20 cellular contexts compared by ENCODE assay signal in the genomic region with DNA sequence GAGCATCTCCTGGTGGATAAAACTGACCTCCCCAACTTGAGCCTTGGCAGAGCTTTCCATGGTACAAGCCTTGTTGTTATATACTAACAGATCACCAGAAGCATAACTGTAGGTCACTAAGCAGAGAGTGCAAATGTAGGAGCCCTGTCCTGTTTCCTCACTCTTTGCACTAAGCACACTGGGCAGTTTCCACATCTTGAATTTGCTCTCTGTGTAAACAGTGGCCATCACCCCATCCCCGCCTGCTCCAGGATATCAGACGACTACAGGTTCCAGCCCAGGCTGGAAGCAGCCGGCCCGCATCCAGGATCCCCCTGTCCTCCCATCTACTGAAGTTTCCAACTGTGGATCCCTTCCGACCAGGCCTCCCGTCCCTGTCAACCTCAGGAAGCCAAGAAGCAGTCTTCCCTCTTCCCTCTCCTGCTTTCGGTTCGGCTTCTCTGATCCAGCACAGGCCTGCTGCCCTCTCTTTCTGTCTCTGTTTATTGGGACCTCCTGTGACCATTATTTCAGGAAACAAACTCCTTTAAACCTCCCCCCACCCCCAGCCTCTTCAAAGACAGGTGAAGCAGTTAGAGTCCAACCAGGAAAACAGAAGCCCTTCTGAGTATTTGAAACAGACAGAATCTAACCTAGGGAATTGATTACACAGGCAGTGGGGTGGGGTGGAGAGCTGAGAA. TPM values are rescaled to one million over a fixed set of nuclear protein-coding genes. Genes with fewer than 3 reads are reported as not detected.
"Had no signal": no experiment of that assay in that cellular context is flagged by ENCODE, and none has a peak within 500 bp of the region (broad histone marks: within the 10 kb centered on the region; RNA-seq: fewer than 3 reads in every experiment).

No MANE protein-coding gene starts in this region.

- H3K9me3 ChIP-seq: pancreas had no signal

- ATAC-seq: activated CD4-positive, alpha-beta T cell treated with anti-CD3 and anti-CD28 coated beads for 36 hours; activated T-helper 17 cell treated with anti-CD3 and anti-CD28 coated beads, Interleukin-2, amount 50 U/mL, for 72 hours; foreskin keratinocyte; left cardiac atrium; pancreas; stimulated activated naive CD8-positive, alpha-beta T cell treated with anti-CD3 and anti-CD28 coated beads, Interleukin-15, Interleukin-2, amounts not matched to agents 100 U/mL and 50 U/mL, for 24 hours had no signal

- DNase-seq: activated CD4-positive, alpha-beta T cell treated with anti-CD3 and anti-CD28 coated beads for 36 hours; activated CD4-positive, alpha-beta T cell treated with anti-CD3 and anti-CD28 coated beads, Interleukin-2, amount 50 U/mL, for 48 hours; activated naive CD4-positive, alpha-beta T cell; activated naive CD8-positive, alpha-beta T cell treated with anti-CD3 and anti-CD28 coated beads for 36 hours; amniotic stem cell; dorsolateral prefrontal cortex; foreskin keratinocyte; left cardiac atrium; mesenchymal stem cell; stimulated activated naive CD8-positive, alpha-beta T cell treated with anti-CD3 and anti-CD28 coated beads, Interleukin-15, Interleukin-2, amounts not matched to agents 100 U/mL and 50 U/mL, for 24 hours; substantia nigra had no signal

- H3K4me3 ChIP-seq: cardiac muscle cell, dorsolateral prefrontal cortex, hepatocyte, pancreas, tibial nerve had no signal

- H3K36me3 ChIP-seq: cardiac muscle cell, pancreas, tibial nerve had no signal

- H3K4me1 Mint-ChIP-seq: activated naive CD8-positive, alpha-beta T cell treated with anti-CD3 and anti-CD28 coated beads for 36 hours had no signal

- H3K9me3 Mint-ChIP-seq: activated T-helper 17 cell treated with anti-CD3 and anti-CD28 coated beads, Interleukin-2, amount 50 U/mL, for 72 hours; T-helper 2 cell treated with Interferon-gamma antibody and Interleukin-4, amounts not matched to agents 5 μg/mL and 100 μg/mL, for 36 hours had no signal

- H3K4me3 Mint-ChIP-seq: activated CD4-positive, alpha-beta T cell treated with anti-CD3 and anti-CD28 coated beads for 36 hours; activated naive CD8-positive, alpha-beta T cell treated with anti-CD3 and anti-CD28 coated beads for 36 hours; activated T-helper 17 cell treated with anti-CD3 and anti-CD28 coated beads, Interleukin-2, amount 50 U/mL, for 72 hours; T-helper 2 cell treated with Interferon-gamma antibody and Interleukin-4, amounts not matched to agents 5 μg/mL and 100 μg/mL, for 36 hours; WTC11 had no signal

- H3K27me3 ChIP-seq: cardiac muscle cell, hepatocyte, pancreas had no signal

- H3K4me1 ChIP-seq: foreskin keratinocyte, pancreas had no signal

- H3K79me2 ChIP-seq: hepatocyte had no signal

- H3K27ac Mint-ChIP-seq: activated CD4-positive, alpha-beta T cell treated with anti-CD3 and anti-CD28 coated beads for 36 hours; activated naive CD8-positive, alpha-beta T cell treated with anti-CD3 and anti-CD28 coated beads for 36 hours; activated T-helper 17 cell treated with anti-CD3 and anti-CD28 coated beads, Interleukin-2, amount 50 U/mL, for 72 hours; T-helper 2 cell treated with Interferon-gamma antibody and Interleukin-4, amounts not matched to agents 5 μg/mL and 100 μg/mL, for 36 hours; WTC11 had no signal

- H3K4me2 ChIP-seq: hepatocyte had no signal

- H2AFZ ChIP-seq: hepatocyte had no signal

- H3K27ac ChIP-seq: cardiac muscle cell, dorsolateral prefrontal cortex, foreskin keratinocyte, hepatocyte, pancreas, tibial nerve had no signal

- FAIRE-seq: pancreas had no signal

- H3K36me3 Mint-ChIP-seq: activated naive CD8-positive, alpha-beta T cell treated with anti-CD3 and anti-CD28 coated beads for 36 hours had no signal

RNA-seq across cellular contexts. Expression of gene CACNG4, which starts 22.6 kb away (rescaled TPM):
- total RNA-seq: activated CD4-positive, alpha-beta T cell treated with anti-CD3 and anti-CD28 coated beads for 36 hours; activated naive CD8-positive, alpha-beta T cell treated with anti-CD3 and anti-CD28 coated beads for 36 hours; activated T-helper 17 cell treated with anti-CD3 and anti-CD28 coated beads, Interleukin-2, amount 50 U/mL, for 72 hours; fibroblast of lung; renal cortical epithelial cell had no signal
- polyA plus RNA-seq: fibroblast of lung had no signal
